In genomic region chr3:46881819-46882376, GRCh38 we compare ENCODE assay signal across 8 cellular contexts. TPM values are rescaled to one million over a fixed set of nuclear protein-coding genes. Genes with fewer than 3 reads are reported as not detected.
DNase-seq lines count a peak whose midpoint lies in the region; ATAC-seq, FAIRE-seq and TF ChIP-seq lines count a peak whose summit lies in the region.

No MANE protein-coding gene starts in this region.

- peak overlapping the region; percentile 71 for H3K4me2 ChIP-seq in HepG2 (ENCODE audit: low read depth, low read length)

- peaks cover 9% of the 10 kb centered on the region; the same call in 1 of the 2 replicates for H4K20me1 ChIP-seq in HepG2 (ENCODE audit: insufficient read depth, low read length)

- POLR2A ChIA-PET in HepG2 (lab: Yijun Ruan, JAX), result no interaction called here

- H3K36me3 ChIP-seq in HepG2 (replicated peaks in 1 of 2; ENCODE audit: control insufficient read depth in 1 of 2, insufficient read depth in 2 of 2, low read length in 2 of 2), result no peaks in the 10 kb centered on the region
- no peaks in the 10 kb centered on the region for H3K36me3 ChIP-seq in tibial nerve

- H3K27ac ChIP-seq in HepG2 (ENCODE audit: extremely low read length, insufficient read depth, low read length), result no peak overlapping the region
- peak overlapping the region in 3 of 4 donors; percentile 75 to 83 (median 78) for H3K27ac ChIP-seq in tibial nerve

- WGBS in HepG2 (ENCODE audit: low lambda C conversion rate), result 0% methylated on average over 3 of the region's 65 CpGs
- 0 to 2% methylated on average over 44 to 55 of the region's 65 CpGs for WGBS in tibial nerve, 2 donors

- H3K79me2 ChIP-seq in HepG2 (ENCODE audit: insufficient read depth, low read length), result no peaks in the 10 kb centered on the region

- peaks cover 0 to 4% (median 0%) of the 10 kb centered on the region in 5 experiments for H3K9me3 Mint-ChIP-seq in brain

- CTCF ChIA-PET in HepG2 (lab: Yijun Ruan, JAX; ENCODE audit: low intra/inter-chr PET ratio, low total read pairs), result no interaction called here

- peak overlapping the region in 1 of 5 experiments; percentile 63 for H3K27ac Mint-ChIP-seq in brain

- no TSS peak for BruUV-seq in HepG2 (replicated peaks; lab: Mats Ljungman, UMichigan)

- no peak overlapping the region for H3K9ac ChIP-seq in HepG2 (ENCODE audit: insufficient read depth, low read depth, low read length)

- ATAC-seq in HepG2, result no peak

- TF ChIP-seq EP300 in HepG2 (IDR thresholded peaks at IDR 0.05; ENCODE audit: low read depth in 2 of 2, low read length in 2 of 2) (no peak), HepG2 (CRISPR knock-in tag; IDR thresholded peaks at IDR 0.05; ENCODE audit: borderline replicate concordance) (no peak), tibial nerve (IDR thresholded peaks at IDR 0.05) (no peak)

- intact Hi-C loops in HepG2 (cut with micrococcal nuclease; ENCODE audit: unreplicated experiment), result no loop called here

- in situ Hi-C loops in HepG2 (cut with HindIII; ENCODE audit: extremely low pct_ligation_motif_present, low pct_unique_long_range_greater_than_20kb), result no loop called here

- H3K4me3 Mint-ChIP-seq in brain, result peak overlapping the region; percentile 70 to 87 (median 79)

- H3K27me3 ChIP-seq in HepG2 (ENCODE audit: control insufficient read depth in 1 of 2, insufficient read depth in 2 of 2, low read length in 2 of 2) (peaks cover 23 to 78% of the 10 kb centered on the region in 2 experiments), tibial nerve (peaks cover 0 to 33% of the 10 kb centered on the region in 2 donors)

- TF ChIP-seq CTCF in brain (conservative IDR thresholded peaks at IDR 0.05) (no peak), HepG2 (CRISPR knock-in tag; IDR thresholded peaks at IDR 0.05) (no peak), tibial nerve (IDR thresholded peaks at IDR 0.05) (no peak)

- H3K4me3 ChIP-seq in HepG2 (replicated peaks in 1 of 3; ENCODE audit: insufficient read depth in 1 of 3, low read depth in 2 of 3, low read length in 3 of 3) (peak overlapping the region; percentile 45 to 66 (median 47); a peak in 2 of 6 replicates), tibial nerve (peak overlapping the region; percentile 45 to 81 (median 66))

- H3K4me1 ChIP-seq in HepG2 (ENCODE audit: insufficient read depth, low read length) (peaks cover 31% of the 10 kb centered on the region), tibial nerve (peaks cover 0 to 35% (median 14%) of the 10 kb centered on the region in 4 donors)

- peaks cover 64% of the 10 kb centered on the region for H3K27me3 Mint-ChIP-seq in brain

- H3K9me3 ChIP-seq in HepG2 (ENCODE audit: low read length) (no peaks in the 10 kb centered on the region), tibial nerve (no peaks in the 10 kb centered on the region)

- FAIRE-seq in HepG2 (lab: Jason Lieb, UNC), result no peak

- no peak for TF ChIP-seq POLR2A in HepG2 (IDR thresholded peaks at IDR 0.05; ENCODE audit: insufficient read depth in 1 of 2, low read depth in 2 of 2, low read length in 2 of 2)
- no peak for TF ChIP-seq POLR2A in tibial nerve (IDR thresholded peaks at IDR 0.05)

- no peak overlapping the region for H2AFZ ChIP-seq in HepG2 (ENCODE audit: low read length)

- no peak for TF ChIP-seq RAD21 in HepG2 (CRISPR knock-in tag; IDR thresholded peaks at IDR 0.05)

- H3K36me3 Mint-ChIP-seq in brain, result no peaks in the 10 kb centered on the region

- peak; percentile 67 for DNase-seq in activated effector memory CD4-positive, alpha-beta T cell treated with anti-CD3 and anti-CD28 coated beads, Interleukin-2, amount 50 U/mL, for 16 hours
- DNase-seq in activated effector memory CD4-positive, alpha-beta T cell treated with Interleukin-2 at 50 U/mL for 16 hours, result no peak
- DNase-seq in HepG2 (ENCODE audit: low spot score) (no peak), tibial nerve (ENCODE audit: low spot score in 2 of 2) (no peak), SK-N-DZ (ENCODE audit: low spot score) (no peak), NCI-H2081 (lab: John Stamatoyannopoulos, UW) (no peak)
- DNase-seq in central memory CD4-positive, alpha-beta T cell, result no peak

- peaks cover 35% of the 10 kb centered on the region for H3K4me1 Mint-ChIP-seq in brain

TF ChIP-seq in HepG2, 621 proteins besides CTCF, POLR2A, EP300 and RAD21 (continues in another document):
- no peak for TF ChIP-seq STAT5B (CRISPR knock-in tag; IDR thresholded peaks at IDR 0.05)

RNA-seq across cellular contexts. Expression of gene PTH1R, which starts 4.4 kb away (rescaled TPM):
- polyA plus RNA-seq in brain (ENCODE audit: insufficient read depth, low read depth, low replicate concordance), result 10.9 TPM
- not detected in 2 replicates for total RNA-seq in HepG2 (2016; rRNA removed; fragmentation: Illumina TruSeq; extraction: Trizol)
- not detected in 2 replicates for total RNA-seq in HepG2 (2016; cell fraction: cytosol; rRNA removed; fragmentation: Illumina TruSeq; extraction: Trizol; ENCODE audit: low read depth)
- not detected in 2 replicates for total RNA-seq in HepG2 (2016; cell fraction: insoluble cytoplasmic fraction; rRNA removed; fragmentation: Illumina TruSeq; extraction: Trizol)
- total RNA-seq in HepG2 (2016; cell fraction: membrane; rRNA removed; fragmentation: Illumina TruSeq; extraction: Trizol), result not detected in 2 replicates
- total RNA-seq in HepG2 (2016; cell fraction: nucleus; rRNA removed; fragmentation: Illumina TruSeq; extraction: Trizol), result not detected in 2 replicates
- not detected in 2 replicates for polyA plus RNA-seq in HepG2 (2011; rRNA removed)
- polyA plus RNA-seq in HepG2 (2011; cell fraction: cytosol; rRNA removed), result not detected in 2 replicates
- polyA plus RNA-seq in HepG2 (2011; cell fraction: nucleus; rRNA removed), result 0.10 TPM in 1 of 2 replicates, not detected in the other
- not detected in 2 replicates for polyA plus RNA-seq in HepG2 (2012)
- not detected in 2 replicates for polyA plus RNA-seq in HepG2 (2016; cell fraction: cytosol; fragmentation: Illumina TruSeq; extraction: Trizol; ENCODE audit: low read depth)
- polyA plus RNA-seq in HepG2 (2016; cell fraction: insoluble cytoplasmic fraction; fragmentation: Illumina TruSeq; extraction: Trizol; ENCODE audit: low read depth), result not detected in 2 replicates
- polyA plus RNA-seq in HepG2 (2016; cell fraction: membrane; fragmentation: Illumina TruSeq; extraction: Trizol; ENCODE audit: low read depth), result not detected in 2 replicates
- polyA plus RNA-seq in HepG2 (2016; cell fraction: nucleus; fragmentation: Illumina TruSeq; extraction: Trizol; ENCODE audit: insufficient read depth, low read depth), result not detected in 2 replicates
- not detected in 2 replicates for polyA minus RNA-seq in HepG2 (2011; rRNA and poly(A)+ RNA removed; ENCODE audit: low replicate concordance)
- polyA minus RNA-seq in HepG2 (2011; cell fraction: cytosol; rRNA and poly(A)+ RNA removed), result not detected in 2 replicates
- not detected in 2 replicates for polyA minus RNA-seq in HepG2 (2011; cell fraction: nucleus; rRNA and poly(A)+ RNA removed)
- 10 to 100 TPM in 3 of 4 donors, 1 to 10 TPM in 1; 8.1 to 14.3 (median 13.6) TPM for total RNA-seq in tibial nerve
- polyA plus RNA-seq in SK-N-DZ (2014; cell fraction: cytosol; rRNA removed), result 0.43 and 0.46 TPM in 2 replicates
- polyA plus RNA-seq in SK-N-DZ (2014; cell fraction: nucleus; rRNA removed), result 1.3 and 2.0 TPM in 2 replicates

RNA-seq across cellular contexts. Expression of gene MYL3, which starts 18.7 kb away (rescaled TPM):
- 4.8 TPM for polyA plus RNA-seq in brain (ENCODE audit: insufficient read depth, low read depth, low replicate concordance)
- not detected in 2 replicates for total RNA-seq in HepG2 (2016; rRNA removed; fragmentation: Illumina TruSeq; extraction: Trizol)
- total RNA-seq in HepG2 (2016; cell fraction: cytosol; rRNA removed; fragmentation: Illumina TruSeq; extraction: Trizol; ENCODE audit: low read depth), result not detected in 2 replicates
- total RNA-seq in HepG2 (2016; cell fraction: insoluble cytoplasmic fraction; rRNA removed; fragmentation: Illumina TruSeq; extraction: Trizol), result not detected in 2 replicates
- total RNA-seq in HepG2 (2016; cell fraction: membrane; rRNA removed; fragmentation: Illumina TruSeq; extraction: Trizol), result not detected in 2 replicates
- not detected in 2 replicates for total RNA-seq in HepG2 (2016; cell fraction: nucleus; rRNA removed; fragmentation: Illumina TruSeq; extraction: Trizol)
- polyA plus RNA-seq in HepG2 (2011; rRNA removed), result 0.13 TPM in 1 of 2 replicates, not detected in the other
- 0.06 TPM in 1 of 2 replicates, not detected in the other for polyA plus RNA-seq in HepG2 (2011; cell fraction: cytosol; rRNA removed)
- polyA plus RNA-seq in HepG2 (2011; cell fraction: nucleus; rRNA removed), result not detected in 2 replicates
- not detected in 2 replicates for polyA plus RNA-seq in HepG2 (2012)
- not detected in 2 replicates for polyA plus RNA-seq in HepG2 (2016; cell fraction: cytosol; fragmentation: Illumina TruSeq; extraction: Trizol; ENCODE audit: low read depth)
- not detected in 2 replicates for polyA plus RNA-seq in HepG2 (2016; cell fraction: insoluble cytoplasmic fraction; fragmentation: Illumina TruSeq; extraction: Trizol; ENCODE audit: low read depth)
- not detected in 2 replicates for polyA plus RNA-seq in HepG2 (2016; cell fraction: membrane; fragmentation: Illumina TruSeq; extraction: Trizol; ENCODE audit: low read depth)
- polyA plus RNA-seq in HepG2 (2016; cell fraction: nucleus; fragmentation: Illumina TruSeq; extraction: Trizol; ENCODE audit: insufficient read depth, low read depth), result not detected in 2 replicates
- 0.16 TPM in 1 of 2 replicates, not detected in the other for polyA minus RNA-seq in HepG2 (2011; rRNA and poly(A)+ RNA removed; ENCODE audit: low replicate concordance)
- polyA minus RNA-seq in HepG2 (2011; cell fraction: cytosol; rRNA and poly(A)+ RNA removed), result not detected in 2 replicates
- not detected in 2 replicates for polyA minus RNA-seq in HepG2 (2011; cell fraction: nucleus; rRNA and poly(A)+ RNA removed)
- 10 to 100 TPM in 1 of 4 donors, 1 to 10 TPM in 3; 5.4 to 17.1 (median 8.6) TPM for total RNA-seq in tibial nerve
- polyA plus RNA-seq in SK-N-DZ (2014; cell fraction: cytosol; rRNA removed), result not detected in 2 replicates
- not detected in 2 replicates for polyA plus RNA-seq in SK-N-DZ (2014; cell fraction: nucleus; rRNA removed)

Comparison
In these comparisons a context has a peak if more than half of its experiments do, and no peak if none do; other contexts are left out.
1. RNA of gene PTH1R, which starts 4.4 kb away (total RNA-seq): 8.1 to 14.3 TPM in tibial nerve; not detected in HepG2; every median in the first group is over 4 times any median in the second.